1 cellular context compared by ENCODE assay signal in the genomic region with DNA sequence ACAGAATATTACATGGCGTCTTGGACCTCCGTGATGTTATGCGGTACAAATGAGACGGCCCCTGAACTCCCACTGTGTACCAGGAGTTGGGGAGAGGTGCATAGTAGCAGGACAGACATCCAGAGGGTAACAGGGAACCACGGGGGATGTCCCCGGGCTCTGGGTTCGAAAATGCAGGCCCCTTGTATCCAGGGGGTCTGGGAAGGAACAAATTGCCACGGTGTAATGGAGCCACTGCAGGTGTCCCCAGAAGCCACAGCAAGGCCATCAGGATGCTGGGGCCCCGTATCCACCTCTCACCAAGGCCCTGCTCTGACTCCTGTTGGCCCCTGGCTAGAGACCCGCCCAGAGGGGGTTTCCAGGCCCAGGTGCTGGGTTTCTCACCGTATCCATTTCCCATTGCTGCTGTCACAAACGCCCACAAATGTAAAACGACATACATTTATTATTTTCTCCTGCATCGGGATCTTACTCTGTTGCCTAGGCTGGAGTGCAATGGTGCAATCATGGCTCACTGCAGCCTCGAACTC.
A peak's percentile ranks its signal among the peaks of the same experiment; 100 is the strongest.
TF ChIP-seq lines count a peak whose summit lies in the region.

No MANE protein-coding gene starts in this region.

TF ChIP-seq in GM12878, 131 proteins besides CTCF, POLR2A, EP300 and RAD21 (continued from another document and continues in another):
- TF ChIP-seq CEBPZ (IDR thresholded peaks at IDR 0.05; ENCODE audit: low read depth, low read length) (no peak), NRF1 (conservative IDR thresholded peaks at IDR 0.05; ENCODE audit: low read depth, low read length) (no peak), ZBTB33 (IDR thresholded peaks at IDR 0.05) (no peak), NR2C1 (IDR thresholded peaks at IDR 0.05) (no peak), RCOR1 (conservative IDR thresholded peaks at IDR 0.05; ENCODE audit: low read depth, low read length) (no peak), STAT1 (conservative IDR thresholded peaks at IDR 0.05) (no peak), SUZ12 (IDR thresholded peaks at IDR 0.05; ENCODE audit: unreplicated experiment) (no peak), YBX1 (IDR thresholded peaks at IDR 0.05) (no peak), FOXK2 (IDR thresholded peaks at IDR 0.05) (no peak), CHD4 (IDR thresholded peaks at IDR 0.05) (no peak), ZNF622 (IDR thresholded peaks at IDR 0.05) (no peak), ZBTB40 (IDR thresholded peaks at IDR 0.05; ENCODE audit: borderline replicate concordance) (no peak), NBN (IDR thresholded peaks at IDR 0.05) (no peak), BMI1 (IDR thresholded peaks at IDR 0.05; ENCODE audit: borderline replicate concordance) (no peak), MYC (IDR thresholded peaks at IDR 0.05; ENCODE audit: insufficient read depth, insufficient read length, insufficient replicate concordance, low read length, severe bottlenecking) (no peak), PAX8 (IDR thresholded peaks at IDR 0.05) (no peak), JUND (IDR thresholded peaks at IDR 0.05; ENCODE audit: low read depth, low read length) (no peak), CHD2 (IDR thresholded peaks at IDR 0.05; ENCODE audit: borderline replicate concordance, low read depth, low read length) (no peak), POLR2AphosphoS5 (IDR thresholded peaks at IDR 0.05; ENCODE audit: low read length) (no peak; the same call in 1 of the 2 replicates), YY1 (IDR thresholded peaks at IDR 0.05; ENCODE audit: low read depth, low read length) (no peak), HDAC2 (IDR thresholded peaks at IDR 0.05) (no peak), SRF (IDR thresholded peaks at IDR 0.05; ENCODE audit: low read depth in 2 of 2, low read length in 2 of 2) (no peak), CBFB (IDR thresholded peaks at IDR 0.05; ENCODE audit: low read depth) (no peak), RB1 (IDR thresholded peaks at IDR 0.05; ENCODE audit: borderline replicate concordance) (no peak), KLF5 (IDR thresholded peaks at IDR 0.05; ENCODE audit: partially characterized antibody) (no peak), RAD51 (IDR thresholded peaks at IDR 0.05) (no peak), EZH2 (IDR thresholded peaks at IDR 0.05; ENCODE audit: borderline replicate concordance, control insufficient read depth, low read depth, low read length) (no peak), GATAD2B (conservative IDR thresholded peaks at IDR 0.05; ENCODE audit: low read depth) (no peak), RFX5 (IDR thresholded peaks at IDR 0.05; ENCODE audit: low read depth, low read length) (no peak), POLR2AphosphoS2 (IDR thresholded peaks at IDR 0.05; ENCODE audit: low read depth, low read length) (no peak), ZNF24 (IDR thresholded peaks at IDR 0.05) (no peak), BCL11A (IDR thresholded peaks at IDR 0.05; ENCODE audit: low read depth, low read length) (no peak), SPI1 (IDR thresholded peaks at IDR 0.05; ENCODE audit: borderline replicate concordance, insufficient read depth, low read depth, low read length) (no peak), BACH1 (IDR thresholded peaks at IDR 0.05; ENCODE audit: borderline replicate concordance) (no peak), MEF2A (IDR thresholded peaks at IDR 0.05; ENCODE audit: insufficient read depth, low read depth, low read length) (no peak), IRF5 (IDR thresholded peaks at IDR 0.05; ENCODE audit: borderline replicate concordance) (no peak), ZZZ3 (IDR thresholded peaks at IDR 0.05; ENCODE audit: control insufficient read depth, insufficient read length, low read depth) (no peak), SREBF1 (IDR thresholded peaks at IDR 0.05; ENCODE audit: low read length) (no peak), ATF7 (IDR thresholded peaks at IDR 0.05; ENCODE audit: low read depth) (no peak), ZBED1 (IDR thresholded peaks at IDR 0.05; ENCODE audit: borderline replicate concordance) (no peak), CREM (IDR thresholded peaks at IDR 0.05; ENCODE audit: low read depth) (0 out of 2 replicates have a peak, but pooled peaks have one; percentile 21), NR2C2 (IDR thresholded peaks at IDR 0.05; ENCODE audit: borderline replicate concordance, control insufficient read depth, insufficient read length, low read depth) (no peak), BHLHE40 (IDR thresholded peaks at IDR 0.05; ENCODE audit: borderline replicate concordance in 1 of 2, low read depth in 2 of 2, low read length in 1 of 2) (no peak), NKRF (conservative IDR thresholded peaks at IDR 0.05) (no peak), RUNX3 (IDR thresholded peaks at IDR 0.05; ENCODE audit: low read length) (peak; percentile 36; the same call in 1 of the 2 replicates), CBX3 (IDR thresholded peaks at IDR 0.05; ENCODE audit: borderline replicate concordance, low read depth) (no peak), MTA3 (IDR thresholded peaks at IDR 0.05; ENCODE audit: borderline replicate concordance, low read length) (no peak), TCF7 (IDR thresholded peaks at IDR 0.05; ENCODE audit: borderline replicate concordance) (no peak), NFXL1 (IDR thresholded peaks at IDR 0.05; ENCODE audit: borderline replicate concordance) (no peak), SMAD1 (IDR thresholded peaks at IDR 0.05; ENCODE audit: low read depth, partially characterized antibody) (no peak), ZNF217 (IDR thresholded peaks at IDR 0.05) (no peak), NR2F1 (conservative IDR thresholded peaks at IDR 0.05) (peak; percentile 47)
- TF ChIP-seq, protein P1, sequence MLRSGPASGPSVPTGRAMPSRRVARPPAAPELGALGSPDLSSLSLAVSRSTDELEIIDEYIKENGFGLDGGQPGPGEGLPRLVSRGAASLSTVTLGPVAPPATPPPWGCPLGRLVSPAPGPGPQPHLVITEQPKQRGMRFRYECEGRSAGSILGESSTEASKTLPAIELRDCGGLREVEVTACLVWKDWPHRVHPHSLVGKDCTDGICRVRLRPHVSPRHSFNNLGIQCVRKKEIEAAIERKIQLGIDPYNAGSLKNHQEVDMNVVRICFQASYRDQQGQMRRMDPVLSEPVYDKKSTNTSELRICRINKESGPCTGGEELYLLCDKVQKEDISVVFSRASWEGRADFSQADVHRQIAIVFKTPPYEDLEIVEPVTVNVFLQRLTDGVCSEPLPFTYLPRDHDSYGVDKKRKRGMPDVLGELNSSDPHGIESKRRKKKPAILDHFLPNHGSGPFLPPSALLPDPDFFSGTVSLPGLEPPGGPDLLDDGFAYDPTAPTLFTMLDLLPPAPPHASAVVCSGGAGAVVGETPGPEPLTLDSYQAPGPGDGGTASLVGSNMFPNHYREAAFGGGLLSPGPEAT (IDR thresholded peaks at IDR 0.05; ENCODE audit: low read depth), result peak; percentile 65; the same call in 1 of the 2 replicates
- TF ChIP-seq, protein P2, sequence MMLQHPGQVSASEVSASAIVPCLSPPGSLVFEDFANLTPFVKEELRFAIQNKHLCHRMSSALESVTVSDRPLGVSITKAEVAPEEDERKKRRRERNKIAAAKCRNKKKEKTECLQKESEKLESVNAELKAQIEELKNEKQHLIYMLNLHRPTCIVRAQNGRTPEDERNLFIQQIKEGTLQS (IDR thresholded peaks at IDR 0.05; ENCODE audit: borderline replicate concordance, extremely low read depth, low read depth, low read length), result no peak
